In genomic region chr5:96662725-96663513, GRCh38 we compare ENCODE assay signal across 8 cellular contexts. TPM values are rescaled to one million over a fixed set of nuclear protein-coding genes. Genes with fewer than 3 reads are reported as not detected.
A peak's percentile ranks its signal among the peaks of the same experiment; 100 is the strongest.
DNase-seq lines count a peak whose midpoint lies in the region; TF ChIP-seq lines count a peak whose summit lies in the region.

No MANE protein-coding gene starts in this region.

- intact Hi-C loops in ovary (cut with DNase I) (no loop called here), thyroid gland (cut with DNase I) (no loop called here)

- no peaks in the 10 kb centered on the region for H3K4me1 ChIP-seq in ovary (ENCODE audit: insufficient read depth)
- peaks cover 0 to 7% of the 10 kb centered on the region in 2 donors for H3K4me1 ChIP-seq in thyroid gland

- 0 to 1% (median 0%) methylated on average over 57 to 59 of the region's 59 CpGs for WGBS in ovary, 3 donors
- WGBS in thyroid gland, 2 donors = 0 to 2% methylated on average over 32 to 51 of the region's 59 CpGs

- DNase-seq in G401 (ENCODE audit: low spot score) (peak; percentile 89), H4 (ENCODE audit: low spot score) (peak; percentile 84), LoVo (ENCODE audit: low spot score) (peak; percentile 95), SK-MEL-5 (ENCODE audit: low read depth, low spot score) (peak; percentile 85), glutamatergic neuron (peak; percentile 70), ovary (peak; percentile 91 to 98 (median 93)), thyroid gland (peak; percentile 90 to 91)

- H3K36me3 ChIP-seq in ovary (no peaks in the 10 kb centered on the region), thyroid gland (no peaks in the 10 kb centered on the region)

- no peaks in the 10 kb centered on the region for H3K36me3 Mint-ChIP-seq in activated naive CD8-positive, alpha-beta T cell
- no peaks in the 10 kb centered on the region for H3K36me3 Mint-ChIP-seq in glutamatergic neuron (ENCODE audit: unreplicated experiment)

- peak overlapping the region; percentile 90 for H3K4me3 Mint-ChIP-seq in activated naive CD8-positive, alpha-beta T cell
- H3K4me3 Mint-ChIP-seq in glutamatergic neuron (ENCODE audit: unreplicated experiment) = peak overlapping the region; percentile 91

- in situ Hi-C loops in G401 (cut with HindIII; ENCODE audit: low sequenced_read_pairs) = no loop called here
- in situ Hi-C loops in SK-MEL-5 (cut with HindIII; ENCODE audit: low pct_unique_long_range_greater_than_20kb, low sequenced_read_pairs) = no loop called here

- TF ChIP-seq CTCF in glutamatergic neuron (IDR thresholded peaks at IDR 0.05; ENCODE audit: partially characterized antibody, unreplicated experiment) (no peak), ovary (IDR thresholded peaks at IDR 0.05) (peak in 1 of 3 donors; percentile 12), thyroid gland (IDR thresholded peaks at IDR 0.05) (no peak)

- peak overlapping the region; percentile 91 to 99 for H3K27ac ChIP-seq in ovary
- H3K27ac ChIP-seq in thyroid gland = peak overlapping the region; percentile 92 to 99 (median 97)

- no peaks in the 10 kb centered on the region for H3K9me3 ChIP-seq in ovary
- no peaks in the 10 kb centered on the region for H3K9me3 ChIP-seq in thyroid gland

- no peaks in the 10 kb centered on the region for H3K27me3 Mint-ChIP-seq in activated naive CD8-positive, alpha-beta T cell
- H3K27me3 Mint-ChIP-seq in glutamatergic neuron (ENCODE audit: unreplicated experiment) = peaks cover 11% of the 10 kb centered on the region

- TF ChIP-seq POLR2A in ovary (IDR thresholded peaks at IDR 0.05) (peak; percentile 61), thyroid gland (IDR thresholded peaks at IDR 0.05) (peak in 1 of 2 donors; percentile 82)

- H3K9me3 Mint-ChIP-seq in activated naive CD8-positive, alpha-beta T cell (ENCODE audit: low read depth) = no peaks in the 10 kb centered on the region
- no peaks in the 10 kb centered on the region for H3K9me3 Mint-ChIP-seq in glutamatergic neuron (ENCODE audit: unreplicated experiment)

- no peaks in the 10 kb centered on the region for H3K27me3 ChIP-seq in ovary
- H3K27me3 ChIP-seq in thyroid gland = no peaks in the 10 kb centered on the region

- peak overlapping the region; percentile 97 for H3K4me3 ChIP-seq in ovary
- H3K4me3 ChIP-seq in thyroid gland (replicated peaks in 1 of 3) = peak overlapping the region; percentile 65 to 99 (median 96)

- peak overlapping the region; percentile 93 for H3K27ac Mint-ChIP-seq in activated naive CD8-positive, alpha-beta T cell
- no peak overlapping the region for H3K27ac Mint-ChIP-seq in glutamatergic neuron (ENCODE audit: unreplicated experiment)

- H3K4me1 Mint-ChIP-seq in activated naive CD8-positive, alpha-beta T cell (ENCODE audit: low read depth) = peaks cover 27% of the 10 kb centered on the region
- peaks cover 3% of the 10 kb centered on the region for H3K4me1 Mint-ChIP-seq in glutamatergic neuron (ENCODE audit: low read depth, unreplicated experiment)

- no peak for TF ChIP-seq EP300 in ovary (IDR thresholded peaks at IDR 0.05)

RNA-seq across cellular contexts. Expression of gene CAST, which starts 0.7 kb away (rescaled TPM):
- total RNA-seq in G401 (2014; rRNA removed; shearing (Covaris generic)) = 52.0 and 59.1 TPM in 2 replicates
- 115 and 126 TPM in 2 replicates for total RNA-seq in H4 (2014; rRNA removed; shearing (Covaris generic))
- total RNA-seq in SK-MEL-5 (2014; rRNA removed; shearing (Covaris generic)) = 283 and 285 TPM in 2 replicates
- polyA plus RNA-seq in SK-MEL-5 (2015; cell fraction: cytosol; rRNA removed) = 163 and 188 TPM in 2 replicates
- 228 and 244 TPM in 2 replicates for polyA plus RNA-seq in SK-MEL-5 (2015; cell fraction: nucleus; rRNA removed)
- total RNA-seq in glutamatergic neuron (ENCODE audit: unreplicated experiment) (19.4 TPM), ovary (100 to 1,000 TPM; 119 to 218 (median 173) TPM), thyroid gland (100 to 1,000 TPM; 177 to 278 (median 236) TPM)
- 100 to 1,000 TPM in 1 of 2 donors, 10 to 100 TPM in 1; 61.2 to 276 TPM for polyA plus RNA-seq in ovary

Comparison
In these comparisons a context has a peak if more than half of its experiments do, and no peak if none do; other contexts are left out.
1. Peak in every context shown above with its lines: DNase-seq, H3K4me3 ChIP-seq and H3K27ac ChIP-seq.